ENCODE assay signal across 1 cellular context in genomic region chr2:165646321-165646801, GRCh38.
TF ChIP-seq lines count a peak whose summit lies in the region.

No MANE protein-coding gene starts in this region.

TF ChIP-seq in SK-N-SH, 30 proteins besides CTCF, POLR2A, EP300 and RAD21 (continued from another document):
- TF ChIP-seq USF2 (IDR thresholded peaks at IDR 0.05; ENCODE audit: borderline replicate concordance, low read depth, low read length): no peak
- TF ChIP-seq TAF1 (IDR thresholded peaks at IDR 0.05; ENCODE audit: borderline replicate concordance, low read depth, low read length): no peak
- TF ChIP-seq GABPA (IDR thresholded peaks at IDR 0.05; ENCODE audit: low read depth): no peak
- no peak for TF ChIP-seq RXRA (IDR thresholded peaks at IDR 0.05; ENCODE audit: borderline replicate concordance, low read depth)
- peak; percentile 40; the same call in 1 of the 2 replicates for TF ChIP-seq JUND (IDR thresholded peaks at IDR 0.05)
- no peak for TF ChIP-seq SMC3 (IDR thresholded peaks at IDR 0.05; ENCODE audit: low read depth, low read length)
- TF ChIP-seq TCF12 (IDR thresholded peaks at IDR 0.05): peak; percentile 94
- peak; percentile 44; the same call in 1 of the 2 replicates for TF ChIP-seq MXI1 (IDR thresholded peaks at IDR 0.05; ENCODE audit: low read depth, low read length)
- no peak for TF ChIP-seq NRF1 (IDR thresholded peaks at IDR 0.05; ENCODE audit: low read depth, low read length)
- no peak for TF ChIP-seq GATA2 (CRISPR knock-in tag; IDR thresholded peaks at IDR 0.05)
- no peak for TF ChIP-seq MEF2A (IDR thresholded peaks at IDR 0.05; ENCODE audit: borderline replicate concordance, low read depth)
- TF ChIP-seq IRF3 (IDR thresholded peaks at IDR 0.05; ENCODE audit: low read depth, low read length): no peak
- TF ChIP-seq POLR2AphosphoS5 (IDR thresholded peaks at IDR 0.05; ENCODE audit: low read depth, low read length): 0 out of 2 replicates have a peak, but pooled peaks have one; percentile 37
- TF ChIP-seq NFIC (IDR thresholded peaks at IDR 0.05; ENCODE audit: borderline replicate concordance): peak; percentile 62
- no peak for TF ChIP-seq EZH2phosphoT487 (IDR thresholded peaks at IDR 0.05; ENCODE audit: borderline replicate concordance, low read depth)
- peak; percentile 83 for TF ChIP-seq CHD2 (IDR thresholded peaks at IDR 0.05; ENCODE audit: low read length, partially characterized antibody)
- no peak for TF ChIP-seq USF1 (IDR thresholded peaks at IDR 0.05; ENCODE audit: borderline replicate concordance, low read depth)
